In the genomic region with DNA sequence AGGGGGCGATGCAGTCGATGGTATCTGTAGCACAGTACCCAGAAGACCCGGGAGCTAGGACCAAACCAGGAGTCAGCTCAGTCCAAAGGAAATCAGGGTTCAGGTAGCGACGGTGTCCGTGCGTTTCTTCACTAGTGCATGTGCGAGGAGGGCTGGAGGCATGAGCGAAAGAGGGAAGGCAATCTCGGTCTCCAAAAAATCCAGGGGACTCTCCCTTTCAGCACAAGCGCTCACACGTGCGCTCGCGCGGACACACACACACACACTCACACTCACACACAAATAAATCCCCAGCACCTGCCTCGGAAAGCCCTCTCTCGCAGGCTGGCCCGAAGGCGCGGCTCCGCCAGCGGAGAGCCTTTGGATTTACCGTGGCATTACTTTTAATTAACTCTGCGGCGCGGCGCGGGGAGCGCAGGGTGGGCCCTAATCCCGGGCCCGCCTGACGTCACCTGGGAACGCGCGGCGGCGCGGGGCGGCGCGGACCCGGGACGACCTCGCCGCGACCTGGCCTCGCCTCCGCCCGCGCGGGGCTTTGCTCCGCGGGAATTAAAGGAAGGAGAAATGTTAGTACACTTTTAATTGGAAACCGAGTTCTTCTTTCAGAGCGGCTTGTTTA, we compare ENCODE assay signal across 9 cellular contexts.
DNase-seq lines count a peak whose midpoint lies in the region; ATAC-seq and TF ChIP-seq lines count a peak whose summit lies in the region.
"Had no signal": no experiment of that assay in that cellular context is flagged by ENCODE, and none has a peak within 500 bp of the region (broad histone marks: within the 10 kb centered on the region; RNA-seq: fewer than 3 reads in every experiment).

No MANE protein-coding gene starts in this region.

- H3K9me3 ChIP-seq in colonic mucosa = no peaks in the 10 kb centered on the region
- H3K9me3 ChIP-seq in mesenchymal stem cell (ENCODE audit: control insufficient read depth, low read length) = no peaks in the 10 kb centered on the region
- no peaks in the 10 kb centered on the region for H3K9me3 ChIP-seq in upper lobe of left lung

- H3K36me3 ChIP-seq in colonic mucosa = no peaks in the 10 kb centered on the region
- no peaks in the 10 kb centered on the region for H3K36me3 ChIP-seq in mesenchymal stem cell (ENCODE audit: control insufficient read depth in 1 of 2, insufficient read depth in 2 of 2, low read depth in 1 of 2, low read length in 2 of 2)
- no peaks in the 10 kb centered on the region for H3K36me3 ChIP-seq in upper lobe of left lung

- H3K9ac ChIP-seq in colonic mucosa (ENCODE audit: low read depth in 2 of 2, low read length in 2 of 2) (no peak overlapping the region), mesenchymal stem cell (ENCODE audit: low read length) (peak overlapping the region; percentile 43)

- no peak overlapping the region for H2AFZ ChIP-seq in mesenchymal stem cell (ENCODE audit: low read depth, low read length)

- H3K18ac ChIP-seq in mesenchymal stem cell (ENCODE audit: low read depth in 1 of 2, low read length in 2 of 2) = no peak overlapping the region

- H2BK15ac ChIP-seq in mesenchymal stem cell (ENCODE audit: low read depth, poor library complexity, severe bottlenecking) = no peak overlapping the region

- TF ChIP-seq POLR2A in upper lobe of left lung (IDR thresholded peaks at IDR 0.05) = no peak

- H3K4me3 ChIP-seq in colonic mucosa = peak overlapping the region; percentile 10
- peak overlapping the region in 1 of 2 experiments; percentile 68 for H3K4me3 ChIP-seq in mesenchymal stem cell (ENCODE audit: insufficient read depth in 1 of 2, low read depth in 1 of 2, low read length in 2 of 2)
- peak overlapping the region in 3 of 4 donors; percentile 26 to 44 (median 38) for H3K4me3 ChIP-seq in upper lobe of left lung

- TF ChIP-seq CTCF in colonic mucosa (IDR thresholded peaks at IDR 0.05) (no peak), upper lobe of left lung (IDR thresholded peaks at IDR 0.05) (no peak)

- peak overlapping the region; percentile 36 for H3K4me2 ChIP-seq in mesenchymal stem cell (ENCODE audit: low read length, poor library complexity, severe bottlenecking)

- H2BK120ac ChIP-seq in mesenchymal stem cell (ENCODE audit: low read depth, low read length) = no peak overlapping the region

- no peaks in the 10 kb centered on the region for H3K4me1 ChIP-seq in colonic mucosa
- peaks cover 5% of the 10 kb centered on the region for H3K4me1 ChIP-seq in mesenchymal stem cell (ENCODE audit: control insufficient read depth, insufficient read depth, low read depth, low read length)
- H3K4me1 ChIP-seq in upper lobe of left lung = peaks cover 7 to 12% (median 10%) of the 10 kb centered on the region in 4 donors

- H2AK5ac ChIP-seq in mesenchymal stem cell (ENCODE audit: low read length, severe bottlenecking) = no peak overlapping the region

- peak; percentile 57 for DNase-seq in NCI-H510A treated with DMSO at 0.1 percent for 48 hours (lab: John Stamatoyannopoulos, UW)
- no peak for DNase-seq in NCI-H510A (lab: John Stamatoyannopoulos, UW)
- no peak for DNase-seq in colonic mucosa
- DNase-seq in mesenchymal stem cell = no peak
- peak in 1 of 2 donors; percentile 86 for DNase-seq in upper lobe of left lung
- DNase-seq in NK-92 (lab: John Stamatoyannopoulos, UW; ENCODE audit: unreplicated experiment) = no peak
- DNase-seq in SHP77 (lab: John Stamatoyannopoulos, UW) = no peak
- DNase-seq: T-helper 9 cell had no signal

- ATAC-seq in upper lobe of left lung (ENCODE audit: low FRiP score in 2 of 2) = peak in 1 of 2 donors; percentile 86
- no peak for ATAC-seq in GM21619 (IDR thresholded peaks at IDR 0.05; ENCODE audit: unreplicated experiment)

- H3K79me1 ChIP-seq in mesenchymal stem cell (replicated peaks; ENCODE audit: low read length, poor library complexity, severe bottlenecking) = no peaks in the 10 kb centered on the region

- H2BK12ac ChIP-seq in mesenchymal stem cell (ENCODE audit: low read length in 2 of 2) = no peak overlapping the region

- no peak overlapping the region for H2BK5ac ChIP-seq in mesenchymal stem cell (ENCODE audit: low read depth, low read length, poor library complexity, severe bottlenecking)

- H3K14ac ChIP-seq in mesenchymal stem cell (ENCODE audit: low read length in 2 of 2) = no peak overlapping the region

- no peak for TF ChIP-seq EP300 in upper lobe of left lung (IDR thresholded peaks at IDR 0.05)

- H3K4ac ChIP-seq in mesenchymal stem cell (ENCODE audit: low read depth in 1 of 2, low read length in 2 of 2) = no peak overlapping the region

- peak overlapping the region in 1 of 2 experiments; percentile 9 for H3K23ac ChIP-seq in mesenchymal stem cell (ENCODE audit: low read length in 2 of 2)

- 3% methylated on average over 56 of the region's 56 CpGs for WGBS in mesenchymal stem cell
- WGBS in upper lobe of left lung, 2 donors = 2 to 3% methylated on average over 18 to 56 of the region's 56 CpGs

- no peak overlapping the region for H3K27ac ChIP-seq in colonic mucosa
- no peak overlapping the region for H3K27ac ChIP-seq in mesenchymal stem cell (ENCODE audit: low read length, poor library complexity, severe bottlenecking)
- no peak overlapping the region for H3K27ac ChIP-seq in upper lobe of left lung

- H4K91ac ChIP-seq in mesenchymal stem cell (ENCODE audit: low read length) = no peak overlapping the region

- intact Hi-C loops in colonic mucosa (cut with DNase I) = no loop called here

- H4K8ac ChIP-seq in mesenchymal stem cell (ENCODE audit: low read length) = no peak overlapping the region

- H3K27me3 ChIP-seq in colonic mucosa (peaks cover 14% of the 10 kb centered on the region), mesenchymal stem cell (ENCODE audit: control insufficient read depth in 1 of 2, insufficient read depth in 1 of 2, low read length in 2 of 2) (peaks cover 34 to 61% of the 10 kb centered on the region in 2 experiments), upper lobe of left lung (peaks cover 0 to 12% (median 5%) of the 10 kb centered on the region in 4 donors)
